26 cellular contexts compared by ENCODE assay signal in the genomic region with DNA sequence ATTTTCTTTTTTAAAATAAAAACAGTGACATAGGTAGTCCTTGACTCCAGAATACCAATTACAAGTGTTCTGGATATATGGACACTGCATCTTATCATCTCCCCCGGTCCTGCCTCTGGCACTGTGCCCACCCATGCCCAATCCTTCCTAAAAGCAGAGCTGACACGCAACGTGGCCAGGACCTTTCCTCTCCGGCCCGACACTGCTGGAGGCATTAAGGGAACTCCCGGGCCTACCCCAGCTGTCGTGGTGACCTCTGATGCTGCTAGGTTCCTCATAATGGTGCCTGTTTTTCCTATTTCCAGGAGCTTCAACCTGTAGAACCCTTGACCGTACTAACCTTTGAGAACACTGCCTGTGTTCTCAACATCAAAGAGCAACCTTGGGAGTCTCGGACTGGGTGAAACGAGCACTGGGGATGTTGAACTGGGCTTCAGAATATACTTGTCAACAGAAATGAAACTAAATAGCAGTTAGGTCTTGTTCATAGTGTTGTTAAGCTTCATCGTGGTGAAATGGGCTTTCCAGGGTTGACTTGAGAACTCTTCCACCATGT. TPM values are rescaled to one million over a fixed set of nuclear protein-coding genes. Genes with fewer than 3 reads are reported as not detected.
DNase-seq lines count a peak whose midpoint lies in the region; ATAC-seq and TF ChIP-seq lines count a peak whose summit lies in the region.
"Had no signal": no experiment of that assay in that cellular context is flagged by ENCODE, and none has a peak within 500 bp of the region (broad histone marks: within the 10 kb centered on the region; RNA-seq: fewer than 3 reads in every experiment).

No MANE protein-coding gene starts in this region.

- 33% methylated on average over 11 of the region's 11 CpGs for WGBS in liver
- 79 to 84% methylated on average over 11 of the region's 11 CpGs for WGBS in sigmoid colon, 2 donors

- POLR2A ChIA-PET in HEK293 (lab: Yijun Ruan, JAX), result no interaction called here

- H3K36me3 ChIP-seq in HEK293 (ENCODE audit: control insufficient read depth in 2 of 2, insufficient read depth in 1 of 2, low read length in 2 of 2) (no peaks in the 10 kb centered on the region), liver (ENCODE audit: control insufficient read depth in 4 of 4, insufficient read depth in 3 of 4, low read depth in 1 of 4, low read length in 3 of 4) (no peaks in the 10 kb centered on the region), sigmoid colon (no peaks in the 10 kb centered on the region)

- H3K9ac ChIP-seq in liver (ENCODE audit: low read depth in 1 of 2, low read length in 2 of 2), result peak overlapping the region in 1 of 2 donors; percentile 8
- H3K9ac ChIP-seq: SK-N-SH had no signal

- CTCF ChIA-PET in HEK293 (lab: Yijun Ruan, JAX), result interaction anchor here (0.7 kb wide), 1 partner anchor 1112 kb away, joined by 3 read pairs; no protein-coding TSS in a partner anchor

- no peak for TF ChIP-seq EP300 in sigmoid colon (IDR thresholded peaks at IDR 0.05)

- H3K27ac ChIP-seq in HEK293 (ENCODE audit: extremely low read depth, low read depth, low read length) (no peak overlapping the region), liver (ENCODE audit: low read depth in 1 of 2, low read length in 2 of 2) (peak overlapping the region; percentile 47 to 85), sigmoid colon (peak overlapping the region in 3 of 4 donors; percentile 25 to 74 (median 69))

- TF ChIP-seq POLR2A in sigmoid colon (IDR thresholded peaks at IDR 0.05) (no peak), erythroblast (IDR thresholded peaks at IDR 0.05; ENCODE audit: low read length) (no peak)

- DNase-seq in epithelial cell of proximal tubule (ENCODE audit: low read depth) (no peak), sigmoid colon (no peak), erythroblast (lab: John Stamatoyannopoulos, UW) (no peak), HT-29 (ENCODE audit: low spot score) (no peak)
- DNase-seq: 8988T, AML-193, DMS53, EL, GF-D8, NCI-H1105 treated with DMSO at 0.1 percent for 48 hours, NCI-H1694, NCI-H2081, NCI-H2171, NCI-H345, NCI-H524, NCI-H774, SIG-M5, SK-N-SH had no signal

- no peak for ATAC-seq in GM18511 (IDR thresholded peaks at IDR 0.05; ENCODE audit: unreplicated experiment)
- no peak for ATAC-seq in esophagus mucosa
- ATAC-seq: Panc1 had no signal

- H3K9me3 ChIP-seq in HEK293 (ENCODE audit: control insufficient read depth, insufficient read depth, low read depth, low read length) (no peaks in the 10 kb centered on the region), liver (ENCODE audit: control insufficient read depth in 4 of 4, low read length in 3 of 4) (no peaks in the 10 kb centered on the region), sigmoid colon (no peaks in the 10 kb centered on the region)
- H3K9me3 ChIP-seq: SK-N-SH had no signal

- TF ChIP-seq RAD21 in liver (IDR thresholded peaks at IDR 0.05), result no peak

- intact Hi-C loops in sigmoid colon (cut with DNase I), result loop anchor here (5.0 kb wide), 1 partner anchor 121 kb away; no protein-coding TSS in a partner anchor

- peaks cover 12% of the 10 kb centered on the region; the same call in 1 of the 2 replicates for H3K4me1 ChIP-seq in HEK293 (ENCODE audit: control insufficient read depth, insufficient read depth, low read length)
- H3K4me1 ChIP-seq in liver (ENCODE audit: control insufficient read depth in 4 of 4, insufficient read depth in 4 of 4, low read length in 3 of 4), result peaks cover 17 to 55% (median 40%) of the 10 kb centered on the region in 4 donors
- peaks cover 0 to 70% (median 52%) of the 10 kb centered on the region in 4 donors for H3K4me1 ChIP-seq in sigmoid colon

- TF ChIP-seq CTCF in HEK293 (tag by site-specific recombination; IDR thresholded peaks at IDR 0.05) (no peak), epithelial cell of proximal tubule (conservative IDR thresholded peaks at IDR 0.05; ENCODE audit: low read depth, low read length) (no peak), liver (IDR thresholded peaks at IDR 0.05; ENCODE audit: low read depth, low read length, missing input control) (no peak), sigmoid colon (IDR thresholded peaks at IDR 0.05) (no peak)

- H3K4me3 ChIP-seq in HEK293 (ENCODE audit: low read depth, low read length) (no peak overlapping the region), epithelial cell of proximal tubule (ENCODE audit: low read depth, low read length) (peak overlapping the region; percentile 19), liver (ENCODE audit: low read depth in 1 of 3, low read length in 3 of 3) (no peak overlapping the region), sigmoid colon (no peak overlapping the region)

- no peaks in the 10 kb centered on the region for H3K27me3 ChIP-seq in liver (ENCODE audit: control insufficient read depth in 4 of 4, insufficient read depth in 4 of 4, low read length in 3 of 4)
- H3K27me3 ChIP-seq in sigmoid colon, result no peaks in the 10 kb centered on the region

TF ChIP-seq in HEK293, 187 proteins besides CTCF, POLR2A, EP300 and RAD21:
- TF ChIP-seq ZNF600 (tag by site-specific recombination; IDR thresholded peaks at IDR 0.05) (0 out of 2 replicates have a peak, but pooled peaks have one; percentile 38), ZNF132 (tag by site-specific recombination; IDR thresholded peaks at IDR 0.05; ENCODE audit: borderline replicate concordance) (no peak)
- TF ChIP-seq, protein P1, sequence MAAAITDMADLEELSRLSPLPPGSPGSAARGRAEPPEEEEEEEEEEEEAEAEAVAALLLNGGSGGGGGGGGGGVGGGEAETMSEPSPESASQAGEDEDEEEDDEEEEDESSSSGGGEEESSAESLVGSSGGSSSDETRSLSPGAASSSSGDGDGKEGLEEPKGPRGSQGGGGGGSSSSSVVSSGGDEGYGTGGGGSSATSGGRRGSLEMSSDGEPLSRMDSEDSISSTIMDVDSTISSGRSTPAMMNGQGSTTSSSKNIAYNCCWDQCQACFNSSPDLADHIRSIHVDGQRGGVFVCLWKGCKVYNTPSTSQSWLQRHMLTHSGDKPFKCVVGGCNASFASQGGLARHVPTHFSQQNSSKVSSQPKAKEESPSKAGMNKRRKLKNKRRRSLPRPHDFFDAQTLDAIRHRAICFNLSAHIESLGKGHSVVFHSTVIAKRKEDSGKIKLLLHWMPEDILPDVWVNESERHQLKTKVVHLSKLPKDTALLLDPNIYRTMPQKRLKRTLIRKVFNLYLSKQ (tag by site-specific recombination; IDR thresholded peaks at IDR 0.05; ENCODE audit: borderline replicate concordance), result no peak
TF ChIP-seq in HEK293: peak in this region for 1.

TF ChIP-seq in liver, 16 proteins besides CTCF, POLR2A, EP300 and RAD21:
- TF ChIP-seq EGR1 (IDR thresholded peaks at IDR 0.05; ENCODE audit: low read depth in 2 of 2) (no peak), FOXA2 (IDR thresholded peaks at IDR 0.05) (no peak), YY1 (IDR thresholded peaks at IDR 0.05) (peak; percentile 23), HNF4A (conservative IDR thresholded peaks at IDR 0.05) (peak; percentile 31 to 55), RXRA (IDR thresholded peaks at IDR 0.05) (peak; percentile 55 to 67), FOXA1 (IDR thresholded peaks at IDR 0.05) (no peak), NR2F2 (IDR thresholded peaks at IDR 0.05) (no peak), HNF4G (IDR thresholded peaks at IDR 0.05) (no peak), SP1 (IDR thresholded peaks at IDR 0.05) (peak; percentile 38)
- TF ChIP-seq, protein P2, sequence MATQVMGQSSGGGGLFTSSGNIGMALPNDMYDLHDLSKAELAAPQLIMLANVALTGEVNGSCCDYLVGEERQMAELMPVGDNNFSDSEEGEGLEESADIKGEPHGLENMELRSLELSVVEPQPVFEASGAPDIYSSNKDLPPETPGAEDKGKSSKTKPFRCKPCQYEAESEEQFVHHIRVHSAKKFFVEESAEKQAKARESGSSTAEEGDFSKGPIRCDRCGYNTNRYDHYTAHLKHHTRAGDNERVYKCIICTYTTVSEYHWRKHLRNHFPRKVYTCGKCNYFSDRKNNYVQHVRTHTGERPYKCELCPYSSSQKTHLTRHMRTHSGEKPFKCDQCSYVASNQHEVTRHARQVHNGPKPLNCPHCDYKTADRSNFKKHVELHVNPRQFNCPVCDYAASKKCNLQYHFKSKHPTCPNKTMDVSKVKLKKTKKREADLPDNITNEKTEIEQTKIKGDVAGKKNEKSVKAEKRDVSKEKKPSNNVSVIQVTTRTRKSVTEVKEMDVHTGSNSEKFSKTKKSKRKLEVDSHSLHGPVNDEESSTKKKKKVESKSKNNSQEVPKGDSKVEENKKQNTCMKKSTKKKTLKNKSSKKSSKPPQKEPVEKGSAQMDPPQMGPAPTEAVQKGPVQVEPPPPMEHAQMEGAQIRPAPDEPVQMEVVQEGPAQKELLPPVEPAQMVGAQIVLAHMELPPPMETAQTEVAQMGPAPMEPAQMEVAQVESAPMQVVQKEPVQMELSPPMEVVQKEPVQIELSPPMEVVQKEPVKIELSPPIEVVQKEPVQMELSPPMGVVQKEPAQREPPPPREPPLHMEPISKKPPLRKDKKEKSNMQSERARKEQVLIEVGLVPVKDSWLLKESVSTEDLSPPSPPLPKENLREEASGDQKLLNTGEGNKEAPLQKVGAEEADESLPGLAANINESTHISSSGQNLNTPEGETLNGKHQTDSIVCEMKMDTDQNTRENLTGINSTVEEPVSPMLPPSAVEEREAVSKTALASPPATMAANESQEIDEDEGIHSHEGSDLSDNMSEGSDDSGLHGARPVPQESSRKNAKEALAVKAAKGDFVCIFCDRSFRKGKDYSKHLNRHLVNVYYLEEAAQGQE (IDR thresholded peaks at IDR 0.05), result no peak
- TF ChIP-seq, protein P3, sequence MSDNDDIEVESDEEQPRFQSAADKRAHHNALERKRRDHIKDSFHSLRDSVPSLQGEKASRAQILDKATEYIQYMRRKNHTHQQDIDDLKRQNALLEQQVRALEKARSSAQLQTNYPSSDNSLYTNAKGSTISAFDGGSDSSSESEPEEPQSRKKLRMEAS (IDR thresholded peaks at IDR 0.05), result no peak

RNA-seq across cellular contexts. Expression of a gene that starts 13.9 kb away (rescaled TPM):
- total RNA-seq in epithelial cell of proximal tubule, result not detected in 2 replicates
- not detected for total RNA-seq in liver
- polyA plus RNA-seq in liver, result under 1 TPM in 1 of 2 donors, not detected in 1; 0.64 TPM
- total RNA-seq in sigmoid colon, result not detected
- polyA plus RNA-seq in sigmoid colon, result not detected
- total RNA-seq in esophagus mucosa, result not detected
- not detected in 2 replicates for total RNA-seq in HT-29 (2014; rRNA removed; shearing (Covaris generic))
- polyA plus RNA-seq: AG04450, CD14-positive monocyte, IgD-negative memory B cell, SK-N-SH had no signal

RNA-seq across cellular contexts. Expression of a gene that starts 48.1 kb away (rescaled TPM):
- total RNA-seq in epithelial cell of proximal tubule, result 75.7 and 97.0 TPM in 2 replicates
- total RNA-seq in liver, result 10 to 100 TPM; 29.4 to 62.6 TPM
- 10 to 100 TPM; 28.4 to 50.2 TPM for polyA plus RNA-seq in liver
- total RNA-seq in sigmoid colon, result 10 to 100 TPM; 32.9 to 96.4 (median 47.5) TPM
- polyA plus RNA-seq in sigmoid colon, result 10 to 100 TPM in 1 of 3 donors, 1 to 10 TPM in 2; 6.9 to 18.0 (median 7.8) TPM
- 6.2 TPM for total RNA-seq in esophagus mucosa
- total RNA-seq in HT-29 (2014; rRNA removed; shearing (Covaris generic)), result 46.4 and 49.0 TPM in 2 replicates
